Comparison of ENCODE assay signal across 22 cellular contexts in the genomic region with DNA sequence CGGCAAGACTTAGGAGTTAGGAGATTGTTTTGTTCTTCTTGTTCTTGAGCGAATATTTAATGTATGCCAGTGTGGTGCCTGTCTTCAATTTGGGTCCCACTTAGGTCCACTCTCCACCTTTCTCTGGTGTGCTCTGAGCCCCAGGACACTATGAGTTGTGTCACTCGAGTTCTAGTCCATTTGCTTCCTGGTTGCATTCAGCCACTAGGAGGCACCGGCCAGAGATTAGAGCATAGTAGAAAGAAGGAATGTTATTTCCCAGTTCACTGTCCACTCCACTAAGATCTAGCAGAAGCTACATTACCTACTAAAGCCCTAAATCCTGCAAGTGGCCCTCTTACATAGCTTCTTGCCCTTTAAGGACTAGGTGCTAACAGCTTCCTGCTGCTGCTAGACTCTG.
DNase-seq lines count a peak whose midpoint lies in the region; ATAC-seq, FAIRE-seq and TF ChIP-seq lines count a peak whose summit lies in the region.
"Had no signal": no experiment of that assay in that cellular context is flagged by ENCODE, and none has a peak within 500 bp of the region (broad histone marks: within the 10 kb centered on the region; RNA-seq: fewer than 3 reads in every experiment).

No MANE protein-coding gene starts in this region.

- peak; percentile 34 to 54; a peak in 3 of 4 replicates for TF ChIP-seq RAD21 in H1 (IDR thresholded peaks at IDR 0.05 in 1 of 2, conservative IDR thresholded peaks at IDR 0.05 in 1 of 2; ENCODE audit: low read depth in 2 of 2, low read length in 2 of 2)

- H2AFZ ChIP-seq in H1 (ENCODE audit: low read length) = peak overlapping the region; percentile 93; the same call in 1 of the 2 replicates

- TF ChIP-seq POLR2A in H1 (IDR thresholded peaks at IDR 0.05; ENCODE audit: control extremely low read depth in 1 of 2, low read depth in 2 of 2, low read length in 2 of 2) = no peak

- H3K23me2 ChIP-seq in H1 (ENCODE audit: low read depth, low read length) = no peaks in the 10 kb centered on the region

- H3K14ac ChIP-seq in H1 (ENCODE audit: insufficient read length) = no peak overlapping the region

- no peak overlapping the region for H2BK5ac ChIP-seq in H1 (ENCODE audit: low read depth, low read length)

- no peak overlapping the region for H2BK120ac ChIP-seq in H1 (replicated peaks; ENCODE audit: low read depth, low read length)

- FAIRE-seq in H1 (lab: Jason Lieb, UNC) = no peak
- FAIRE-seq: kidney had no signal

- H3K4me1 ChIP-seq in H1 (replicated peaks in 1 of 4; ENCODE audit: control insufficient read depth in 3 of 4, insufficient read depth in 4 of 4, low read length in 3 of 4) = no peaks in the 10 kb centered on the region
- H3K4me1 ChIP-seq in right atrium auricular region = no peaks in the 10 kb centered on the region
- H3K4me1 ChIP-seq: upper lobe of left lung had no signal

- H4K5ac ChIP-seq in H1 (ENCODE audit: insufficient read length, low read depth, low read length) = no peak overlapping the region

- no peak overlapping the region for H2BK12ac ChIP-seq in H1 (ENCODE audit: low read depth, low read length)

- no peak overlapping the region for H3K4ac ChIP-seq in H1 (replicated peaks; ENCODE audit: insufficient read length, low read depth, low read length)

- TF ChIP-seq CTCF in 22Rv1 (IDR thresholded peaks at IDR 0.05) (peak; percentile 43), GM12874 (IDR thresholded peaks at IDR 0.05; ENCODE audit: insufficient read depth, low read depth, low read length) (peak; percentile 32; the same call in 1 of the 2 replicates), LNCaP clone FGC (IDR thresholded peaks at IDR 0.05; ENCODE audit: control insufficient read depth, extremely low read depth, insufficient read depth) (0 out of 2 replicates have a peak, but pooled peaks have one; percentile 5), H1 (IDR thresholded peaks at IDR 0.05; ENCODE audit: control extremely low read depth in 1 of 3, insufficient read depth in 1 of 3, low read depth in 1 of 3, low read length in 3 of 3) (peak; percentile 10 to 74 (median 34); a peak in 3 of 4 replicates), right atrium auricular region (IDR thresholded peaks at IDR 0.05) (no peak)

- no peak for TF ChIP-seq EP300 in H1 (IDR thresholded peaks at IDR 0.05; ENCODE audit: borderline replicate concordance in 1 of 2, low read depth in 2 of 2, low read length in 2 of 2)

- H3K27ac ChIP-seq in 22Rv1 (no peak overlapping the region), H1 (ENCODE audit: low read depth, low read length) (no peak overlapping the region), right atrium auricular region (no peak overlapping the region)
- H3K27ac ChIP-seq: heart left ventricle, SJCRH30, upper lobe of left lung had no signal

- no peaks in the 10 kb centered on the region for H3K79me2 ChIP-seq in H1 (ENCODE audit: control insufficient read depth in 1 of 2, insufficient read depth in 2 of 2, low read length in 2 of 2)

- H3K18ac ChIP-seq in H1 (ENCODE audit: extremely low read depth, low read length) = no peak overlapping the region

- 90% methylated on average over 4 of the region's 4 CpGs; no CpG with 5 or more reads in 1 of the 2 experiments for WGBS in H1 (ENCODE audit: extremely low coverage in 1 of 2, insufficient coverage in 1 of 2, insufficient read length in 1 of 2, insufficient replicate concordance in 2 of 2, low coverage in 1 of 2, low lambda C conversion rate in 2 of 2, missing lambda C conversion rate in 1 of 2), 2 experiments

- H3K4me3 ChIP-seq in LNCaP clone FGC (ENCODE audit: low read depth, low read length) (no peak overlapping the region), H1 (ENCODE audit: extremely low read depth in 1 of 4, insufficient read depth in 2 of 4, low read depth in 3 of 4, low read length in 4 of 4) (no peak overlapping the region), right atrium auricular region (no peak overlapping the region)
- H3K4me3 ChIP-seq: heart left ventricle, MG63, SJCRH30, upper lobe of left lung had no signal

- no peak for ATAC-seq in GM21576 (IDR thresholded peaks at IDR 0.05; ENCODE audit: unreplicated experiment)
- ATAC-seq: activated CD4-positive, alpha-beta T cell treated with anti-CD3 and anti-CD28 coated beads for 36 hours; heart left ventricle had no signal

- DNase-seq in LNCaP clone FGC (ENCODE audit: low read depth) = no peak
- peak in 1 of 2 experiments; percentile 9 for DNase-seq in H1 (ENCODE audit: low read depth in 1 of 2, low spot score in 2 of 2)
- no peak for DNase-seq in amygdala (lab: John Stamatoyannopoulos, UW)
- no peak for DNase-seq in right atrium auricular region (ENCODE audit: low spot score)
- no peak for DNase-seq in GOT3 (lab: John Stamatoyannopoulos, UW)
- DNase-seq: activated CD4-positive, alpha-beta T cell treated with anti-CD3 and anti-CD28 coated beads for 36 hours; activated CD8-positive, alpha-beta memory T cell treated with anti-CD3 and anti-CD28 coated beads, Interleukin-2, amount 50 U/mL, for 4 hours; activated gamma-delta T cell; CD8-positive, alpha-beta memory T cell; effector memory CD4-positive, alpha-beta T cell; heart left ventricle; kidney; MG63; NCI-H2029 treated with DMSO at 0.1 percent for 48 hours; NCI-H446 treated with DMSO at 0.1 percent for 48 hours; stimulated activated naive CD4-positive, alpha-beta T cell treated with Interleukin-2 at 50 U/mL for 16 hours; T1000; upper lobe of left lung had no signal

- CTCF ChIA-PET in H1 (lab: Charles Lee; ENCODE audit: partially characterized antibody) = interaction anchor here (0.6 to 1.9 kb wide), 12 partner anchors 15 to 1167 kb away, joined by 3 to 6 read pairs (median 3); no protein-coding TSS in a partner anchor

- H4K91ac ChIP-seq in H1 (replicated peaks; ENCODE audit: insufficient read length, low read length) = no peak overlapping the region

- H2BK15ac ChIP-seq in H1 (ENCODE audit: low read length) = no peak overlapping the region

- H3K79me1 ChIP-seq in H1 (ENCODE audit: low read depth, low read length) = no peaks in the 10 kb centered on the region

- H3K9me3 ChIP-seq in H1 (ENCODE audit: insufficient read depth in 2 of 2, low read depth in 1 of 2, low read length in 1 of 2) (no peaks in the 10 kb centered on the region), right atrium auricular region (no peaks in the 10 kb centered on the region)
- H3K9me3 ChIP-seq: MG63, SJCRH30, upper lobe of left lung had no signal

- no peak overlapping the region for H2AK5ac ChIP-seq in H1 (ENCODE audit: low read depth, low read length)

- no peak overlapping the region for H3K9ac ChIP-seq in H1 (replicated peaks in 1 of 4; ENCODE audit: extremely low read depth in 1 of 4, low read depth in 3 of 4, low read length in 3 of 4)

- POLR2A ChIA-PET in H1 (lab: Charles Lee; ENCODE audit: partially characterized antibody) = no interaction called here

- no peak overlapping the region for H4K8ac ChIP-seq in H1 (ENCODE audit: extremely low read depth, insufficient read depth, low read length)

- H2BK20ac ChIP-seq in H1 (ENCODE audit: low read length) = no peak overlapping the region

- H3K36me3 ChIP-seq in H1 (ENCODE audit: control insufficient read depth in 2 of 4, insufficient read depth in 4 of 4, low read length in 3 of 4) = no peaks in the 10 kb centered on the region
- no peaks in the 10 kb centered on the region for H3K36me3 ChIP-seq in right atrium auricular region
- H3K36me3 ChIP-seq: heart left ventricle, MG63, SJCRH30, upper lobe of left lung had no signal

- no peak overlapping the region for H3K56ac ChIP-seq in H1 (replicated peaks; ENCODE audit: insufficient read length, low read depth, low read length)

- H4K20me1 ChIP-seq in H1 (replicated peaks in 1 of 2; ENCODE audit: control insufficient read depth in 1 of 2, insufficient read depth in 2 of 2, low read length in 2 of 2) = no peaks in the 10 kb centered on the region

- H3K23ac ChIP-seq in H1 (ENCODE audit: insufficient read length) = no peak overlapping the region

- no peaks in the 10 kb centered on the region for H3K27me3 ChIP-seq in H1 (replicated peaks in 1 of 4; ENCODE audit: control insufficient read depth in 3 of 4, extremely low read depth in 1 of 4, insufficient read depth in 3 of 4, low read length in 3 of 4)
- no peaks in the 10 kb centered on the region for H3K27me3 ChIP-seq in right atrium auricular region
- H3K27me3 ChIP-seq: heart left ventricle, MG63, SJCRH30, upper lobe of left lung had no signal

- no peak overlapping the region for H3K4me2 ChIP-seq in H1 (ENCODE audit: insufficient read depth in 1 of 2, low read depth in 2 of 2, low read length in 2 of 2)

TF ChIP-seq in H1, 55 proteins besides CTCF, POLR2A, EP300 and RAD21:
- TF ChIP-seq HDAC6 (IDR thresholded peaks at IDR 0.05; ENCODE audit: low read depth, low read length) (no peak), PHF8 (conservative IDR thresholded peaks at IDR 0.05; ENCODE audit: low read depth, low read length) (no peak), FOSL1 (IDR thresholded peaks at IDR 0.05; ENCODE audit: insufficient read depth, low read depth, low read length) (no peak), SAP30 (IDR thresholded peaks at IDR 0.05; ENCODE audit: insufficient read depth, insufficient replicate concordance, low read length) (no peak)

Comparison
In these comparisons a context has a peak if more than half of its experiments do, and no peak if none do; other contexts are left out.
1. CTCF ChIP-seq: peak in 22Rv1 (single experiment), GM12874 (single experiment), LNCaP clone FGC (single experiment) and H1 (3 of 3); none in right atrium auricular region (0 of 2).